Comparison of ENCODE assay signal across 8 cellular contexts in genomic region chr4:6710282-6710681, GRCh38. TPM values are rescaled to one million over a fixed set of nuclear protein-coding genes. Genes with fewer than 3 reads are reported as not detected.
DNase-seq lines count a peak whose midpoint lies in the region; ATAC-seq and TF ChIP-seq lines count a peak whose summit lies in the region.

No MANE protein-coding gene starts in this region.

- no peak for ATAC-seq in CD4-positive, alpha-beta T cell (ENCODE audit: poor library complexity)
- ATAC-seq in central memory CD8-positive, alpha-beta T cell (replicated peaks; ENCODE audit: extremely low read depth, poor library complexity, severe bottlenecking): no peak
- ATAC-seq in naive B cell (ENCODE audit: low read depth in 2 of 2): no peak
- no peak for ATAC-seq in GM21717 (IDR thresholded peaks at IDR 0.05; ENCODE audit: unreplicated experiment)
- no peak for ATAC-seq in GM18520 (IDR thresholded peaks at IDR 0.05; ENCODE audit: unreplicated experiment)

- peak overlapping the region; percentile 97 for H3K27ac Mint-ChIP-seq in CD4-positive, alpha-beta T cell
- H3K27ac Mint-ChIP-seq in central memory CD8-positive, alpha-beta T cell (ENCODE audit: low read depth): peak overlapping the region; percentile 100
- H3K27ac Mint-ChIP-seq in naive B cell: peak overlapping the region; percentile 66 to 99 (median 96)

- intact Hi-C loops in CD4-positive, alpha-beta T cell (cut with DNase I, micrococcal nuclease): no loop called here

- H3K4me3 Mint-ChIP-seq in CD4-positive, alpha-beta T cell: peak overlapping the region; percentile 99
- H3K4me3 Mint-ChIP-seq in central memory CD8-positive, alpha-beta T cell: peak overlapping the region; percentile 96
- H3K4me3 Mint-ChIP-seq in naive B cell: peak overlapping the region; percentile 91 to 100 (median 99)

- CTCF ChIA-PET in CD4-positive, alpha-beta T cell (lab: Charles Lee): interaction anchor here (0.6 to 7.9 kb wide), 4 partner anchors 10 to 333 kb away, joined by 3 to 68 read pairs (median 8); partner anchors contain the start of gene TADA2B

- H3K4me1 Mint-ChIP-seq in CD4-positive, alpha-beta T cell (ENCODE audit: low read depth): peaks cover 62% of the 10 kb centered on the region
- peaks cover 62% of the 10 kb centered on the region for H3K4me1 Mint-ChIP-seq in central memory CD8-positive, alpha-beta T cell
- H3K4me1 Mint-ChIP-seq in naive B cell: peaks cover 44 to 59% (median 55%) of the 10 kb centered on the region in 3 donors

- H3K27ac ChIP-seq in CD4-positive, alpha-beta T cell (ENCODE audit: low read depth, low read length): peak overlapping the region; percentile 85
- peak overlapping the region; percentile 74 for H3K27ac ChIP-seq in HL-60 (replicated peaks)

- no peak for DNase-seq in CD4-positive, alpha-beta T cell
- no peak for DNase-seq in HL-60 (ENCODE audit: low read depth in 1 of 2, low spot score in 1 of 2)
- DNase-seq in central memory CD8-positive, alpha-beta T cell (ENCODE audit: low spot score in 2 of 2): no peak
- no peak for DNase-seq in naive B cell
- no peak for DNase-seq in ACHN
- DNase-seq in H4 (ENCODE audit: low spot score): no peak

- H3K4me3 ChIP-seq in HL-60 (replicated peaks; ENCODE audit: insufficient read depth, low read length): peak overlapping the region; percentile 67

- no peaks in the 10 kb centered on the region for H3K9me3 Mint-ChIP-seq in CD4-positive, alpha-beta T cell
- H3K9me3 Mint-ChIP-seq in central memory CD8-positive, alpha-beta T cell: no peaks in the 10 kb centered on the region
- peaks cover 0 to 14% (median 6%) of the 10 kb centered on the region in 7 donors for H3K9me3 Mint-ChIP-seq in naive B cell

- peaks cover 45% of the 10 kb centered on the region for H3K36me3 Mint-ChIP-seq in CD4-positive, alpha-beta T cell (ENCODE audit: low read depth)
- H3K36me3 Mint-ChIP-seq in central memory CD8-positive, alpha-beta T cell (ENCODE audit: insufficient read depth): peaks cover 39% of the 10 kb centered on the region
- peaks cover 27 to 43% of the 10 kb centered on the region in 2 donors for H3K36me3 Mint-ChIP-seq in naive B cell

- POLR2A ChIA-PET in CD4-positive, alpha-beta T cell (lab: Charles Lee): interaction anchor here (0.6 to 9.9 kb wide), 23 partner anchors 9 to 394 kb away, joined by 3 to 245 read pairs (median 5); partner anchors contain the start of genes GRPEL1, MAN2B2, MRFAP1 and S100P

- no peaks in the 10 kb centered on the region for H3K9me3 ChIP-seq in CD4-positive, alpha-beta T cell (ENCODE audit: control insufficient read depth, low read length)

- no peaks in the 10 kb centered on the region for H3K27me3 Mint-ChIP-seq in CD4-positive, alpha-beta T cell
- H3K27me3 Mint-ChIP-seq in central memory CD8-positive, alpha-beta T cell: no peaks in the 10 kb centered on the region
- peaks cover 0 to 6% (median 0%) of the 10 kb centered on the region in 3 donors for H3K27me3 Mint-ChIP-seq in naive B cell

- no peaks in the 10 kb centered on the region for H3K27me3 ChIP-seq in CD4-positive, alpha-beta T cell (ENCODE audit: control insufficient read depth, insufficient read depth, low read length)
- no peaks in the 10 kb centered on the region for H3K27me3 ChIP-seq in HL-60 (ENCODE audit: insufficient read depth, poor library complexity, severe bottlenecking)

- in situ Hi-C loops in ACHN (cut with HindIII; ENCODE audit: low pct_ligation_motif_present, low pct_unique_long_range_greater_than_20kb, low sequenced_read_pairs): no loop called here

- no peak for TF ChIP-seq CTCF in CD4-positive, alpha-beta T cell (IDR thresholded peaks at IDR 0.05)
- no peak for TF ChIP-seq CTCF in HL-60 (IDR thresholded peaks at IDR 0.05; ENCODE audit: insufficient read depth, low read length)

RNA-seq across cellular contexts. Expression of gene MRFAP1L1, which starts 0.6 kb away (rescaled TPM):
- total RNA-seq in CD4-positive, alpha-beta T cell: 10 to 100 TPM; 26.6 to 27.0 TPM
- 10 to 100 TPM; 46.6 to 81.8 (median 71.3) TPM for polyA plus RNA-seq in naive B cell (ENCODE audit: low read depth in 6 of 6)
- 104 and 118 TPM in 2 replicates for total RNA-seq in H4 (2014; rRNA removed; shearing (Covaris generic))

RNA-seq across cellular contexts. Expression of gene BLOC1S4, which starts 5.7 kb away (rescaled TPM):
- total RNA-seq in CD4-positive, alpha-beta T cell: 10 to 100 TPM; 24.6 to 27.6 TPM
- 10 to 100 TPM; 70.2 to 93.2 (median 79.6) TPM for polyA plus RNA-seq in naive B cell (ENCODE audit: low read depth in 6 of 6)
- 14.5 and 23.5 TPM in 2 replicates for total RNA-seq in H4 (2014; rRNA removed; shearing (Covaris generic))

RNA-seq across cellular contexts. Expression of gene S100P, which starts 16.6 kb away (rescaled TPM):
- 1 to 10 TPM in 1 of 2 experiments, under 1 TPM in 1; 0.58 to 2.8 TPM for total RNA-seq in CD4-positive, alpha-beta T cell
- polyA plus RNA-seq in naive B cell (ENCODE audit: low read depth in 6 of 6): 1 to 10 TPM in 1 of 6 donors, not detected in 5; 2.5 TPM
- 0.21 and 0.35 TPM in 2 replicates for total RNA-seq in H4 (2014; rRNA removed; shearing (Covaris generic))
